In genomic region chr5:127567026-127567768, GRCh38 we compare ENCODE assay signal across 1 cellular context.
A peak's percentile ranks its signal among the peaks of the same experiment; 100 is the strongest.
TF ChIP-seq lines count a peak whose summit lies in the region.

No MANE protein-coding gene starts in this region.

TF ChIP-seq in GM12878, 131 proteins besides CTCF, POLR2A, EP300 and RAD21 (continued from another document):
- TF ChIP-seq CUX1 (IDR thresholded peaks at IDR 0.05; ENCODE audit: insufficient replicate concordance, low read depth, low read length) = no peak
- TF ChIP-seq TCF3 (IDR thresholded peaks at IDR 0.05; ENCODE audit: borderline replicate concordance, insufficient read depth, low read depth, low read length) = peak; percentile 94
- TF ChIP-seq ZNF217 (IDR thresholded peaks at IDR 0.05) = no peak
- TF ChIP-seq SUZ12 (IDR thresholded peaks at IDR 0.05; ENCODE audit: unreplicated experiment) = no peak
- no peak for TF ChIP-seq NFYA (IDR thresholded peaks at IDR 0.05; ENCODE audit: borderline replicate concordance, low read depth, low read length)
- no peak for TF ChIP-seq POLR2AphosphoS5 (IDR thresholded peaks at IDR 0.05; ENCODE audit: low read length)
- no peak for TF ChIP-seq E2F8 (IDR thresholded peaks at IDR 0.05; ENCODE audit: low read depth, partially characterized antibody)
- peak; percentile 19 for TF ChIP-seq SKIL (IDR thresholded peaks at IDR 0.05; ENCODE audit: low read depth, poor library complexity, severe bottlenecking)
- TF ChIP-seq RAD51 (IDR thresholded peaks at IDR 0.05) = no peak
- no peak for TF ChIP-seq ZNF207 (IDR thresholded peaks at IDR 0.05; ENCODE audit: borderline replicate concordance)
- TF ChIP-seq BACH1 (IDR thresholded peaks at IDR 0.05; ENCODE audit: borderline replicate concordance) = no peak
- no peak for TF ChIP-seq HDGF (IDR thresholded peaks at IDR 0.05)
- no peak for TF ChIP-seq ZNF622 (IDR thresholded peaks at IDR 0.05)
- 0 out of 2 replicates have a peak, but pooled peaks have one; percentile 33 for TF ChIP-seq GABPA (IDR thresholded peaks at IDR 0.05; ENCODE audit: low read depth)
- no peak for TF ChIP-seq MYB (IDR thresholded peaks at IDR 0.05; ENCODE audit: borderline replicate concordance, low read depth, low read length)
- no peak for TF ChIP-seq USF2 (IDR thresholded peaks at IDR 0.05; ENCODE audit: borderline replicate concordance, low read depth, low read length)
- TF ChIP-seq SMARCA5 (IDR thresholded peaks at IDR 0.05) = no peak
- TF ChIP-seq TARDBP (IDR thresholded peaks at IDR 0.05; ENCODE audit: borderline replicate concordance) = no peak
- TF ChIP-seq MAX (IDR thresholded peaks at IDR 0.05; ENCODE audit: low read depth, low read length) = no peak
- peak; percentile 95 for TF ChIP-seq IRF4 (IDR thresholded peaks at IDR 0.05; ENCODE audit: low read depth, low read length)
- TF ChIP-seq HDAC2 (IDR thresholded peaks at IDR 0.05) = no peak
- no peak for TF ChIP-seq NKRF (conservative IDR thresholded peaks at IDR 0.05)
- TF ChIP-seq E4F1 (IDR thresholded peaks at IDR 0.05; ENCODE audit: borderline replicate concordance, partially characterized antibody) = no peak
- peak; percentile 72 for TF ChIP-seq RUNX3 (IDR thresholded peaks at IDR 0.05; ENCODE audit: low read length)
- no peak for TF ChIP-seq ZNF384 (IDR thresholded peaks at IDR 0.05; ENCODE audit: borderline replicate concordance, low read depth, low read length)
- no peak for TF ChIP-seq POLR2AphosphoS2 (IDR thresholded peaks at IDR 0.05; ENCODE audit: low read depth, low read length)
- TF ChIP-seq RCOR1 (conservative IDR thresholded peaks at IDR 0.05; ENCODE audit: low read depth, low read length) = no peak
- TF ChIP-seq, protein P1, sequence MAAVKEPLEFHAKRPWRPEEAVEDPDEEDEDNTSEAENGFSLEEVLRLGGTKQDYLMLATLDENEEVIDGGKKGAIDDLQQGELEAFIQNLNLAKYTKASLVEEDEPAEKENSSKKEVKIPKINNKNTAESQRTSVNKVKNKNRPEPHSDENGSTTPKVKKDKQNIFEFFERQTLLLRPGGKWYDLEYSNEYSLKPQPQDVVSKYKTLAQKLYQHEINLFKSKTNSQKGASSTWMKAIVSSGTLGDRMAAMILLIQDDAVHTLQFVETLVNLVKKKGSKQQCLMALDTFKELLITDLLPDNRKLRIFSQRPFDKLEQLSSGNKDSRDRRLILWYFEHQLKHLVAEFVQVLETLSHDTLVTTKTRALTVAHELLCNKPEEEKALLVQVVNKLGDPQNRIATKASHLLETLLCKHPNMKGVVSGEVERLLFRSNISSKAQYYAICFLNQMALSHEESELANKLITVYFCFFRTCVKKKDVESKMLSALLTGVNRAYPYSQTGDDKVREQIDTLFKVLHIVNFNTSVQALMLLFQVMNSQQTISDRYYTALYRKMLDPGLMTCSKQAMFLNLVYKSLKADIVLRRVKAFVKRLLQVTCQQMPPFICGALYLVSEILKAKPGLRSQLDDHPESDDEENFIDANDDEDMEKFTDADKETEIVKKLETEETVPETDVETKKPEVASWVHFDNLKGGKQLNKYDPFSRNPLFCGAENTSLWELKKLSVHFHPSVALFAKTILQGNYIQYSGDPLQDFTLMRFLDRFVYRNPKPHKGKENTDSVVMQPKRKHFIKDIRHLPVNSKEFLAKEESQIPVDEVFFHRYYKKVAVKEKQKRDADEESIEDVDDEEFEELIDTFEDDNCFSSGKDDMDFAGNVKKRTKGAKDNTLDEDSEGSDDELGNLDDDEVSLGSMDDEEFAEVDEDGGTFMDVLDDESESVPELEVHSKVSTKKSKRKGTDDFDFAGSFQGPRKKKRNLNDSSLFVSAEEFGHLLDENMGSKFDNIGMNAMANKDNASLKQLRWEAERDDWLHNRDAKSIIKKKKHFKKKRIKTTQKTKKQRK (IDR thresholded peaks at IDR 0.05; ENCODE audit: low read depth, low read length) = no peak
- TF ChIP-seq SREBF2 (IDR thresholded peaks at IDR 0.05; ENCODE audit: low read length) = no peak
- no peak for TF ChIP-seq HCFC1 (IDR thresholded peaks at IDR 0.05; ENCODE audit: low read length)
- TF ChIP-seq YY1 (IDR thresholded peaks at IDR 0.05; ENCODE audit: low read depth, low read length) = no peak; the same call in 1 of the 2 replicates
- no peak for TF ChIP-seq ZBED1 (IDR thresholded peaks at IDR 0.05; ENCODE audit: borderline replicate concordance)
- 0 out of 2 replicates have a peak, but pooled peaks have one; percentile 19 for TF ChIP-seq MTA2 (IDR thresholded peaks at IDR 0.05; ENCODE audit: low read depth)
- no peak for TF ChIP-seq REST (IDR thresholded peaks at IDR 0.05; ENCODE audit: low read depth, low read length)
- TF ChIP-seq NR2F1 (conservative IDR thresholded peaks at IDR 0.05) = no peak
- TF ChIP-seq ESRRA (IDR thresholded peaks at IDR 0.05; ENCODE audit: low read length) = no peak
TF ChIP-seq in GM12878: peak in this region for 31.
